ENCODE assay signal across 1 cellular context in the genomic region with DNA sequence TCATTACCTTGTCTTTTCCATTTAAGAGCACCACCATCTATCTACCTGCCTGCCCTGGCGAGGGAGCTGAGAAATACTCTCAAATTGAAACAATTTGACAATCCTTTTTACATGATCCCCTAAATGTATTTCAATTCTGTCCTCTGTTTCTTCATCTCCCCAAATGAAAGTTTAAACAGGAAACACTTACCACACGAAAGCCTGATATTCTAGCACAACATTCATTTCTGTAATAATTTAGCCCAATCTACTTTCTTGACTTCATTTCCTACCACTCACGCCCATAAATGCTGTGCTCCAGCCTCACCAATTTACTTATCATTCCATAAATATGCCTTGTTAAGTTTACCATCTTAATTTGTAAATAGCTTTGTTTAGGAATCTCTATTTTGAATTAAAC.
A peak's percentile ranks its signal among the peaks of the same experiment; 100 is the strongest.
TF ChIP-seq lines count a peak whose summit lies in the region.

No MANE protein-coding gene starts in this region.

TF ChIP-seq in GM12878, 131 proteins besides CTCF, POLR2A, EP300 and RAD21 (continued from another document):
- TF ChIP-seq, protein P1, sequence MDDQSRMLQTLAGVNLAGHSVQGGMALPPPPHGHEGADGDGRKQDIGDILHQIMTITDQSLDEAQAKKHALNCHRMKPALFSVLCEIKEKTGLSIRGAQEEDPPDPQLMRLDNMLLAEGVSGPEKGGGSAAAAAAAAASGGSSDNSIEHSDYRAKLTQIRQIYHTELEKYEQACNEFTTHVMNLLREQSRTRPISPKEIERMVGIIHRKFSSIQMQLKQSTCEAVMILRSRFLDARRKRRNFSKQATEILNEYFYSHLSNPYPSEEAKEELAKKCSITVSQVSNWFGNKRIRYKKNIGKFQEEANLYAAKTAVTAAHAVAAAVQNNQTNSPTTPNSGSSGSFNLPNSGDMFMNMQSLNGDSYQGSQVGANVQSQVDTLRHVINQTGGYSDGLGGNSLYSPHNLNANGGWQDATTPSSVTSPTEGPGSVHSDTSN (IDR thresholded peaks at IDR 0.05; ENCODE audit: insufficient replicate concordance, low read depth, low read length), result no peak
- TF ChIP-seq, protein P2, sequence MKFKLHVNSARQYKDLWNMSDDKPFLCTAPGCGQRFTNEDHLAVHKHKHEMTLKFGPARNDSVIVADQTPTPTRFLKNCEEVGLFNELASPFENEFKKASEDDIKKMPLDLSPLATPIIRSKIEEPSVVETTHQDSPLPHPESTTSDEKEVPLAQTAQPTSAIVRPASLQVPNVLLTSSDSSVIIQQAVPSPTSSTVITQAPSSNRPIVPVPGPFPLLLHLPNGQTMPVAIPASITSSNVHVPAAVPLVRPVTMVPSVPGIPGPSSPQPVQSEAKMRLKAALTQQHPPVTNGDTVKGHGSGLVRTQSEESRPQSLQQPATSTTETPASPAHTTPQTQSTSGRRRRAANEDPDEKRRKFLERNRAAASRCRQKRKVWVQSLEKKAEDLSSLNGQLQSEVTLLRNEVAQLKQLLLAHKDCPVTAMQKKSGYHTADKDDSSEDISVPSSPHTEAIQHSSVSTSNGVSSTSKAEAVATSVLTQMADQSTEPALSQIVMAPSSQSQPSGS (IDR thresholded peaks at IDR 0.05; ENCODE audit: low read length), result 0 out of 2 replicates have a peak, but pooled peaks have one; percentile 21
- TF ChIP-seq NFIC (IDR thresholded peaks at IDR 0.05; ENCODE audit: low read depth, low read length) (peak; percentile 61; the same call in 1 of the 2 replicates), ETV6 (conservative IDR thresholded peaks at IDR 0.05 in 1 of 2, IDR thresholded peaks at IDR 0.05 in 1 of 2; ENCODE audit: borderline replicate concordance in 1 of 2, low read depth in 1 of 2) (0 out of 4 replicates have a peak, but pooled peaks of 1 of the 2 experiments have one; percentile 35), SIX5 (IDR thresholded peaks at IDR 0.05; ENCODE audit: low read depth, low read length, severe bottlenecking) (no peak), TCF7 (IDR thresholded peaks at IDR 0.05; ENCODE audit: borderline replicate concordance) (peak; percentile 67; the same call in 1 of the 2 replicates), IKZF2 (IDR thresholded peaks at IDR 0.05) (no peak), LARP7 (IDR thresholded peaks at IDR 0.05) (no peak), MEF2B (IDR thresholded peaks at IDR 0.05; ENCODE audit: partially characterized antibody, poor library complexity, severe bottlenecking) (no peak)
